ENCODE assay signal across 8 cellular contexts in the genomic region with DNA sequence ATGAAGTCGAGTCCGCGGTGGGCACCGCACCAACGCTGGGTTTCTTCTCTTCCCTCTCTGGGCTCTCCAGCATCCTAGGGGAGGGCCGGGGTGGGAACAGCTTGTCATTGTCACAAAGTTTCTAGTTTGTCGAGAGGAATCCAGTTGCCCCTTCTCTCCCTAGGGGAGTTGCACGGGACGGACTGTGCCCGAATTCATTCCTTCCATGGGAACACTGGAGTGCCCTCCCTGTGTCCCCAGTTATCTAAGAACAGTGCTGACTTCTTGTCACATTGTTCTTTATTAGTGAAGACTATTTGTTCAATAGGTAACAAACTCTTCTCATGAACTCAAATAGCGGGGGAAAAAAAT. TPM values are rescaled to one million over a fixed set of nuclear protein-coding genes. Genes with fewer than 3 reads are reported as not detected.
A peak's percentile ranks its signal among the peaks of the same experiment; 100 is the strongest.
DNase-seq lines count a peak whose midpoint lies in the region; ATAC-seq and TF ChIP-seq lines count a peak whose summit lies in the region.

No MANE protein-coding gene starts in this region.

- POLR2A ChIA-PET in OCI-LY7 (lab: Charles Lee), result interaction anchor here (1.0 to 1.2 kb wide), 2 partner anchors 8 to 9 kb away, joined by 3 to 4 read pairs; no protein-coding TSS in a partner anchor

- peaks cover 16% of the 10 kb centered on the region for H3K4me1 Mint-ChIP-seq in neural crest cell

- H3K4me1 ChIP-seq in BLaER1 (peaks cover 29% of the 10 kb centered on the region), OCI-LY7 (ENCODE audit: insufficient read depth, low read length, poor library complexity, severe bottlenecking) (peaks cover 39% of the 10 kb centered on the region)

- H3K9me3 ChIP-seq in BLaER1 (no peaks in the 10 kb centered on the region), OCI-LY7 (ENCODE audit: low read length) (no peaks in the 10 kb centered on the region)

- H3K9me2 ChIP-seq in OCI-LY7 (ENCODE audit: insufficient read depth, low read length), result no peaks in the 10 kb centered on the region

- intact Hi-C loops in OCI-LY7 (cut with micrococcal nuclease; ENCODE audit: unreplicated experiment), result no loop called here

- H2AFZ ChIP-seq in OCI-LY7 (ENCODE audit: low read length), result no peak overlapping the region

- peaks cover 12% of the 10 kb centered on the region for H3K27me3 Mint-ChIP-seq in neural crest cell (ENCODE audit: low read depth)

- H4K20me1 ChIP-seq in BLaER1 (peaks cover 54% of the 10 kb centered on the region), OCI-LY7 (ENCODE audit: insufficient read depth, low read length) (0 out of 2 replicates have a peak, but pooled peaks cover 9% of the 10 kb centered on the region)

- H3K4me3 ChIP-seq in BLaER1 (peak overlapping the region; percentile 84), OCI-LY7 (ENCODE audit: low read depth, low read length, poor library complexity, severe bottlenecking) (peak overlapping the region; percentile 87)

- TF ChIP-seq CTCF in OCI-LY7 (conservative IDR thresholded peaks at IDR 0.05; ENCODE audit: low read length), result no peak
- no peak for TF ChIP-seq CTCF in neural crest cell (conservative IDR thresholded peaks at IDR 0.05)

- BruUV-seq in OCI-LY7 (replicated peaks; lab: Mats Ljungman, UMichigan), result no TSS peak

- no peak for ATAC-seq in GM18519 (IDR thresholded peaks at IDR 0.05; ENCODE audit: low FRiP score, unreplicated experiment)

- peaks cover 11% of the 10 kb centered on the region; the same call in 1 of the 2 replicates for H3K79me2 ChIP-seq in OCI-LY7 (ENCODE audit: insufficient read depth, low read depth, low read length)

- H3K27ac Mint-ChIP-seq in neural crest cell (ENCODE audit: unreplicated experiment), result no peak overlapping the region

- peaks cover 43% of the 10 kb centered on the region for H3K36me3 ChIP-seq in BLaER1
- H3K36me3 ChIP-seq in OCI-LY7 (ENCODE audit: insufficient read depth, low read length), result peaks cover 41% of the 10 kb centered on the region

- peak overlapping the region; percentile 98 for H3K4me2 ChIP-seq in BLaER1
- H3K4me2 ChIP-seq in OCI-LY7 (ENCODE audit: low read length), result peak overlapping the region; percentile 99

- CTCF ChIA-PET in OCI-LY7 (lab: Charles Lee; ENCODE audit: unreplicated experiment), result no interaction called here

- H3K9ac ChIP-seq in BLaER1, result peak overlapping the region; percentile 82

- DNase-seq in OCI-LY7 (ENCODE audit: low spot score) (no peak), epithelial cell of prostate (ENCODE audit: low read depth, low spot score) (no peak), neural crest cell (ENCODE audit: low read depth, low spot score) (no peak), COLO668 (lab: John Stamatoyannopoulos, UW; ENCODE audit: unreplicated experiment) (no peak), NCI-H2227 (lab: John Stamatoyannopoulos, UW; ENCODE audit: unreplicated experiment) (no peak), NCI-H1417 (lab: John Stamatoyannopoulos, UW) (no peak)

- peak overlapping the region; percentile 88 for H3K4me3 Mint-ChIP-seq in neural crest cell

- H3K27me3 ChIP-seq in BLaER1, result no peaks in the 10 kb centered on the region

- no peaks in the 10 kb centered on the region for H3K9me3 Mint-ChIP-seq in neural crest cell

- H3K36me3 Mint-ChIP-seq in neural crest cell (ENCODE audit: low read depth), result no peaks in the 10 kb centered on the region

- peak overlapping the region; percentile 78; the same call in 1 of the 2 replicates for H3K27ac ChIP-seq in BLaER1
- no peak overlapping the region for H3K27ac ChIP-seq in OCI-LY7 (ENCODE audit: low read depth, low read length, poor library complexity, severe bottlenecking)
- peak overlapping the region; percentile 68 for H3K27ac ChIP-seq in epithelial cell of prostate

RNA-seq across cellular contexts. Expression of a gene that starts 1.2 kb away (rescaled TPM):
- total RNA-seq in OCI-LY7 (2014; rRNA removed; shearing (Covaris generic)), result 50.1 and 58.9 TPM in 2 replicates
- total RNA-seq in OCI-LY7 (2022) (66.1 and 69.0 TPM in 2 replicates), neural crest cell (25.4 and 26.2 TPM in 2 replicates)

RNA-seq across cellular contexts. Expression of a gene that starts 31.6 kb away (rescaled TPM):
- total RNA-seq in OCI-LY7 (2014; rRNA removed; shearing (Covaris generic)), result 119 and 125 TPM in 2 replicates
- total RNA-seq in OCI-LY7 (2022) (214 and 232 TPM in 2 replicates), neural crest cell (346 and 357 TPM in 2 replicates)

RNA-seq across cellular contexts. Expression of a gene that starts 50.3 kb away (rescaled TPM):
- total RNA-seq in OCI-LY7 (2014; rRNA removed; shearing (Covaris generic)), result 65.9 and 69.8 TPM in 2 replicates
- total RNA-seq in OCI-LY7 (2022) (134 and 135 TPM in 2 replicates), neural crest cell (149 and 150 TPM in 2 replicates)
